ENCODE assay signal across 1 cellular context in the genomic region with DNA sequence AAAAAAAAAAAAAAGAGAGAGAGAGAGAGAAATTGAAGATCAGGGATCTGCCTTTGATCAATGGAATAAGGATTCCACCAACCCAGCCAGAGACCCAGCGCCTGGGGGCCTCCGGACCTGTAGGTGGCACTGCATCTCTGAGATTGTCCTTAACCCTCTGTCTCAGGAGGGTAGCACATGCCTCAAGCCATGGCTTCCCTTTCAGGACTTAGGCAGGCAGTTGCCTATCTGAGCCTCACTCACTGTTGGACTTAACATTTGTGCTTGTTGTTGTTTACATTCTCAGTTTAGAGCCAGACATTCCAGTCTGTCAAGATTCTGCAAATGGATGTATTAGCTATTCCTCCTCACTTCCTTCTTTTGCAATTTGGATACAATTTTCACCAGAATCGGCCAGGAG.
A peak's percentile ranks its signal among the peaks of the same experiment; 100 is the strongest.
TF ChIP-seq lines count a peak whose summit lies in the region.

No MANE protein-coding gene starts in this region.

TF ChIP-seq in K562, 482 proteins besides CTCF, POLR2A, EP300 and RAD21 (continues in another document):
- TF ChIP-seq E2F3 (CRISPR knock-in tag; IDR thresholded peaks at IDR 0.05) = no peak
- TF ChIP-seq, protein P1, sequence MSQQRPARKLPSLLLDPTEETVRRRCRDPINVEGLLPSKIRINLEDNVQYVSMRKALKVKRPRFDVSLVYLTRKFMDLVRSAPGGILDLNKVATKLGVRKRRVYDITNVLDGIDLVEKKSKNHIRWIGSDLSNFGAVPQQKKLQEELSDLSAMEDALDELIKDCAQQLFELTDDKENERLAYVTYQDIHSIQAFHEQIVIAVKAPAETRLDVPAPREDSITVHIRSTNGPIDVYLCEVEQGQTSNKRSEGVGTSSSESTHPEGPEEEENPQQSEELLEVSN (IDR thresholded peaks at IDR 0.05; ENCODE audit: borderline replicate concordance in 1 of 2, extremely low read depth in 1 of 2, insufficient read depth in 1 of 2, insufficient read length in 1 of 2, low read depth in 1 of 2, low read length in 1 of 2, poor library complexity in 1 of 2, severe bottlenecking in 1 of 2) = peak in 1 of 2 experiments; percentile 22
- TF ChIP-seq GTF2F1 (IDR thresholded peaks at IDR 0.05; ENCODE audit: low read depth, low read length) = no peak
- no peak for TF ChIP-seq SREBF1 (IDR thresholded peaks at IDR 0.05; ENCODE audit: borderline replicate concordance, low read depth, low read length)
- TF ChIP-seq MYC (IDR thresholded peaks at IDR 0.05; ENCODE audit: low read depth, low read length) = peak; percentile 83
- no peak for TF ChIP-seq MYC (CRISPR knock-in tag; IDR thresholded peaks at IDR 0.05; ENCODE audit: borderline replicate concordance, low read depth)
- TF ChIP-seq SPI1 (IDR thresholded peaks at IDR 0.05; ENCODE audit: borderline replicate concordance, low read depth, low read length) = no peak
- no peak for TF ChIP-seq RBM34 (IDR thresholded peaks at IDR 0.05; ENCODE audit: borderline replicate concordance, insufficient read depth, low read length)
- TF ChIP-seq ZNF778 (CRISPR knock-in tag; IDR thresholded peaks at IDR 0.05) = no peak
- no peak for TF ChIP-seq SP1 (CRISPR knock-in tag; IDR thresholded peaks at IDR 0.05)
- no peak for TF ChIP-seq GATA2 (CRISPR knock-in tag; IDR thresholded peaks at IDR 0.05)
- no peak for TF ChIP-seq ETV1 (tag; conservative IDR thresholded peaks at IDR 0.05; ENCODE audit: low read depth)
- no peak for TF ChIP-seq HDAC2 (IDR thresholded peaks at IDR 0.05)
- TF ChIP-seq YY1 (IDR thresholded peaks at IDR 0.05; ENCODE audit: borderline replicate concordance in 1 of 3, control insufficient read depth in 1 of 3, extremely low read depth in 1 of 3, insufficient read depth in 3 of 3, insufficient read length in 1 of 3, insufficient replicate concordance in 2 of 3, low read depth in 1 of 3, low read length in 2 of 3) = peak in 1 of 3 experiments; percentile 51
- peak in 1 of 2 experiments; percentile 52; a peak in 1 of 3 replicates for TF ChIP-seq CBX3 (IDR thresholded peaks at IDR 0.05; ENCODE audit: borderline replicate concordance in 1 of 2, low read length in 2 of 2)
- TF ChIP-seq, protein P2, sequence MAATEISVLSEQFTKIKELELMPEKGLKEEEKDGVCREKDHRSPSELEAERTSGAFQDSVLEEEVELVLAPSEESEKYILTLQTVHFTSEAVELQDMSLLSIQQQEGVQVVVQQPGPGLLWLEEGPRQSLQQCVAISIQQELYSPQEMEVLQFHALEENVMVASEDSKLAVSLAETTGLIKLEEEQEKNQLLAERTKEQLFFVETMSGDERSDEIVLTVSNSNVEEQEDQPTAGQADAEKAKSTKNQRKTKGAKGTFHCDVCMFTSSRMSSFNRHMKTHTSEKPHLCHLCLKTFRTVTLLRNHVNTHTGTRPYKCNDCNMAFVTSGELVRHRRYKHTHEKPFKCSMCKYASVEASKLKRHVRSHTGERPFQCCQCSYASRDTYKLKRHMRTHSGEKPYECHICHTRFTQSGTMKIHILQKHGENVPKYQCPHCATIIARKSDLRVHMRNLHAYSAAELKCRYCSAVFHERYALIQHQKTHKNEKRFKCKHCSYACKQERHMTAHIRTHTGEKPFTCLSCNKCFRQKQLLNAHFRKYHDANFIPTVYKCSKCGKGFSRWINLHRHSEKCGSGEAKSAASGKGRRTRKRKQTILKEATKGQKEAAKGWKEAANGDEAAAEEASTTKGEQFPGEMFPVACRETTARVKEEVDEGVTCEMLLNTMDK (IDR thresholded peaks at IDR 0.05; ENCODE audit: borderline replicate concordance, insufficient read depth, low read depth, low read length, poor library complexity, severe bottlenecking) = peak; percentile 66
- peak; percentile 93 for TF ChIP-seq EHMT2 (IDR thresholded peaks at IDR 0.05)
- TF ChIP-seq ZNF75A (CRISPR knock-in tag; IDR thresholded peaks at IDR 0.05) = no peak
- no peak for TF ChIP-seq NR2C2 (CRISPR knock-in tag; IDR thresholded peaks at IDR 0.05)
- TF ChIP-seq NR2C2 (tag; IDR thresholded peaks at IDR 0.05) = no peak
- TF ChIP-seq, protein P3, sequence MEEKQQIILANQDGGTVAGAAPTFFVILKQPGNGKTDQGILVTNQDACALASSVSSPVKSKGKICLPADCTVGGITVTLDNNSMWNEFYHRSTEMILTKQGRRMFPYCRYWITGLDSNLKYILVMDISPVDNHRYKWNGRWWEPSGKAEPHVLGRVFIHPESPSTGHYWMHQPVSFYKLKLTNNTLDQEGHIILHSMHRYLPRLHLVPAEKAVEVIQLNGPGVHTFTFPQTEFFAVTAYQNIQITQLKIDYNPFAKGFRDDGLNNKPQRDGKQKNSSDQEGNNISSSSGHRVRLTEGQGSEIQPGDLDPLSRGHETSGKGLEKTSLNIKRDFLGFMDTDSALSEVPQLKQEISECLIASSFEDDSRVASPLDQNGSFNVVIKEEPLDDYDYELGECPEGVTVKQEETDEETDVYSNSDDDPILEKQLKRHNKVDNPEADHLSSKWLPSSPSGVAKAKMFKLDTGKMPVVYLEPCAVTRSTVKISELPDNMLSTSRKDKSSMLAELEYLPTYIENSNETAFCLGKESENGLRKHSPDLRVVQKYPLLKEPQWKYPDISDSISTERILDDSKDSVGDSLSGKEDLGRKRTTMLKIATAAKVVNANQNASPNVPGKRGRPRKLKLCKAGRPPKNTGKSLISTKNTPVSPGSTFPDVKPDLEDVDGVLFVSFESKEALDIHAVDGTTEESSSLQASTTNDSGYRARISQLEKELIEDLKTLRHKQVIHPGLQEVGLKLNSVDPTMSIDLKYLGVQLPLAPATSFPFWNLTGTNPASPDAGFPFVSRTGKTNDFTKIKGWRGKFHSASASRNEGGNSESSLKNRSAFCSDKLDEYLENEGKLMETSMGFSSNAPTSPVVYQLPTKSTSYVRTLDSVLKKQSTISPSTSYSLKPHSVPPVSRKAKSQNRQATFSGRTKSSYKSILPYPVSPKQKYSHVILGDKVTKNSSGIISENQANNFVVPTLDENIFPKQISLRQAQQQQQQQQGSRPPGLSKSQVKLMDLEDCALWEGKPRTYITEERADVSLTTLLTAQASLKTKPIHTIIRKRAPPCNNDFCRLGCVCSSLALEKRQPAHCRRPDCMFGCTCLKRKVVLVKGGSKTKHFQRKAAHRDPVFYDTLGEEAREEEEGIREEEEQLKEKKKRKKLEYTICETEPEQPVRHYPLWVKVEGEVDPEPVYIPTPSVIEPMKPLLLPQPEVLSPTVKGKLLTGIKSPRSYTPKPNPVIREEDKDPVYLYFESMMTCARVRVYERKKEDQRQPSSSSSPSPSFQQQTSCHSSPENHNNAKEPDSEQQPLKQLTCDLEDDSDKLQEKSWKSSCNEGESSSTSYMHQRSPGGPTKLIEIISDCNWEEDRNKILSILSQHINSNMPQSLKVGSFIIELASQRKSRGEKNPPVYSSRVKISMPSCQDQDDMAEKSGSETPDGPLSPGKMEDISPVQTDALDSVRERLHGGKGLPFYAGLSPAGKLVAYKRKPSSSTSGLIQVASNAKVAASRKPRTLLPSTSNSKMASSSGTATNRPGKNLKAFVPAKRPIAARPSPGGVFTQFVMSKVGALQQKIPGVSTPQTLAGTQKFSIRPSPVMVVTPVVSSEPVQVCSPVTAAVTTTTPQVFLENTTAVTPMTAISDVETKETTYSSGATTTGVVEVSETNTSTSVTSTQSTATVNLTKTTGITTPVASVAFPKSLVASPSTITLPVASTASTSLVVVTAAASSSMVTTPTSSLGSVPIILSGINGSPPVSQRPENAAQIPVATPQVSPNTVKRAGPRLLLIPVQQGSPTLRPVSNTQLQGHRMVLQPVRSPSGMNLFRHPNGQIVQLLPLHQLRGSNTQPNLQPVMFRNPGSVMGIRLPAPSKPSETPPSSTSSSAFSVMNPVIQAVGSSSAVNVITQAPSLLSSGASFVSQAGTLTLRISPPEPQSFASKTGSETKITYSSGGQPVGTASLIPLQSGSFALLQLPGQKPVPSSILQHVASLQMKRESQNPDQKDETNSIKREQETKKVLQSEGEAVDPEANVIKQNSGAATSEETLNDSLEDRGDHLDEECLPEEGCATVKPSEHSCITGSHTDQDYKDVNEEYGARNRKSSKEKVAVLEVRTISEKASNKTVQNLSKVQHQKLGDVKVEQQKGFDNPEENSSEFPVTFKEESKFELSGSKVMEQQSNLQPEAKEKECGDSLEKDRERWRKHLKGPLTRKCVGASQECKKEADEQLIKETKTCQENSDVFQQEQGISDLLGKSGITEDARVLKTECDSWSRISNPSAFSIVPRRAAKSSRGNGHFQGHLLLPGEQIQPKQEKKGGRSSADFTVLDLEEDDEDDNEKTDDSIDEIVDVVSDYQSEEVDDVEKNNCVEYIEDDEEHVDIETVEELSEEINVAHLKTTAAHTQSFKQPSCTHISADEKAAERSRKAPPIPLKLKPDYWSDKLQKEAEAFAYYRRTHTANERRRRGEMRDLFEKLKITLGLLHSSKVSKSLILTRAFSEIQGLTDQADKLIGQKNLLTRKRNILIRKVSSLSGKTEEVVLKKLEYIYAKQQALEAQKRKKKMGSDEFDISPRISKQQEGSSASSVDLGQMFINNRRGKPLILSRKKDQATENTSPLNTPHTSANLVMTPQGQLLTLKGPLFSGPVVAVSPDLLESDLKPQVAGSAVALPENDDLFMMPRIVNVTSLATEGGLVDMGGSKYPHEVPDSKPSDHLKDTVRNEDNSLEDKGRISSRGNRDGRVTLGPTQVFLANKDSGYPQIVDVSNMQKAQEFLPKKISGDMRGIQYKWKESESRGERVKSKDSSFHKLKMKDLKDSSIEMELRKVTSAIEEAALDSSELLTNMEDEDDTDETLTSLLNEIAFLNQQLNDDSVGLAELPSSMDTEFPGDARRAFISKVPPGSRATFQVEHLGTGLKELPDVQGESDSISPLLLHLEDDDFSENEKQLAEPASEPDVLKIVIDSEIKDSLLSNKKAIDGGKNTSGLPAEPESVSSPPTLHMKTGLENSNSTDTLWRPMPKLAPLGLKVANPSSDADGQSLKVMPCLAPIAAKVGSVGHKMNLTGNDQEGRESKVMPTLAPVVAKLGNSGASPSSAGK (IDR thresholded peaks at IDR 0.05) = peak; percentile 63
- no peak for TF ChIP-seq POU5F1 (IDR thresholded peaks at IDR 0.05; ENCODE audit: borderline replicate concordance, low read depth, low read length, partially characterized antibody)
- TF ChIP-seq CXXC5 (CRISPR knock-in tag; IDR thresholded peaks at IDR 0.05) = no peak
- TF ChIP-seq CC2D1A (IDR thresholded peaks at IDR 0.05) = 0 out of 2 replicates have a peak, but pooled peaks have one; percentile 38
- TF ChIP-seq FOXJ3 (CRISPR knock-in tag; IDR thresholded peaks at IDR 0.05) = no peak
- TF ChIP-seq, protein P4, sequence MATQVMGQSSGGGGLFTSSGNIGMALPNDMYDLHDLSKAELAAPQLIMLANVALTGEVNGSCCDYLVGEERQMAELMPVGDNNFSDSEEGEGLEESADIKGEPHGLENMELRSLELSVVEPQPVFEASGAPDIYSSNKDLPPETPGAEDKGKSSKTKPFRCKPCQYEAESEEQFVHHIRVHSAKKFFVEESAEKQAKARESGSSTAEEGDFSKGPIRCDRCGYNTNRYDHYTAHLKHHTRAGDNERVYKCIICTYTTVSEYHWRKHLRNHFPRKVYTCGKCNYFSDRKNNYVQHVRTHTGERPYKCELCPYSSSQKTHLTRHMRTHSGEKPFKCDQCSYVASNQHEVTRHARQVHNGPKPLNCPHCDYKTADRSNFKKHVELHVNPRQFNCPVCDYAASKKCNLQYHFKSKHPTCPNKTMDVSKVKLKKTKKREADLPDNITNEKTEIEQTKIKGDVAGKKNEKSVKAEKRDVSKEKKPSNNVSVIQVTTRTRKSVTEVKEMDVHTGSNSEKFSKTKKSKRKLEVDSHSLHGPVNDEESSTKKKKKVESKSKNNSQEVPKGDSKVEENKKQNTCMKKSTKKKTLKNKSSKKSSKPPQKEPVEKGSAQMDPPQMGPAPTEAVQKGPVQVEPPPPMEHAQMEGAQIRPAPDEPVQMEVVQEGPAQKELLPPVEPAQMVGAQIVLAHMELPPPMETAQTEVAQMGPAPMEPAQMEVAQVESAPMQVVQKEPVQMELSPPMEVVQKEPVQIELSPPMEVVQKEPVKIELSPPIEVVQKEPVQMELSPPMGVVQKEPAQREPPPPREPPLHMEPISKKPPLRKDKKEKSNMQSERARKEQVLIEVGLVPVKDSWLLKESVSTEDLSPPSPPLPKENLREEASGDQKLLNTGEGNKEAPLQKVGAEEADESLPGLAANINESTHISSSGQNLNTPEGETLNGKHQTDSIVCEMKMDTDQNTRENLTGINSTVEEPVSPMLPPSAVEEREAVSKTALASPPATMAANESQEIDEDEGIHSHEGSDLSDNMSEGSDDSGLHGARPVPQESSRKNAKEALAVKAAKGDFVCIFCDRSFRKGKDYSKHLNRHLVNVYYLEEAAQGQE (CRISPR knock-in tag; IDR thresholded peaks at IDR 0.05; ENCODE audit: low read depth) = no peak
- TF ChIP-seq DIDO1 (tag; IDR thresholded peaks at IDR 0.05; ENCODE audit: low read depth) = peak; percentile 52; the same call in 1 of the 2 replicates
- no peak for TF ChIP-seq RBM15 (IDR thresholded peaks at IDR 0.05; ENCODE audit: insufficient read depth, low read length)
- TF ChIP-seq, protein P5, sequence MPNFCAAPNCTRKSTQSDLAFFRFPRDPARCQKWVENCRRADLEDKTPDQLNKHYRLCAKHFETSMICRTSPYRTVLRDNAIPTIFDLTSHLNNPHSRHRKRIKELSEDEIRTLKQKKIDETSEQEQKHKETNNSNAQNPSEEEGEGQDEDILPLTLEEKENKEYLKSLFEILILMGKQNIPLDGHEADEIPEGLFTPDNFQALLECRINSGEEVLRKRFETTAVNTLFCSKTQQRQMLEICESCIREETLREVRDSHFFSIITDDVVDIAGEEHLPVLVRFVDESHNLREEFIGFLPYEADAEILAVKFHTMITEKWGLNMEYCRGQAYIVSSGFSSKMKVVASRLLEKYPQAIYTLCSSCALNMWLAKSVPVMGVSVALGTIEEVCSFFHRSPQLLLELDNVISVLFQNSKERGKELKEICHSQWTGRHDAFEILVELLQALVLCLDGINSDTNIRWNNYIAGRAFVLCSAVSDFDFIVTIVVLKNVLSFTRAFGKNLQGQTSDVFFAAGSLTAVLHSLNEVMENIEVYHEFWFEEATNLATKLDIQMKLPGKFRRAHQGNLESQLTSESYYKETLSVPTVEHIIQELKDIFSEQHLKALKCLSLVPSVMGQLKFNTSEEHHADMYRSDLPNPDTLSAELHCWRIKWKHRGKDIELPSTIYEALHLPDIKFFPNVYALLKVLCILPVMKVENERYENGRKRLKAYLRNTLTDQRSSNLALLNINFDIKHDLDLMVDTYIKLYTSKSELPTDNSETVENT (CRISPR knock-in tag; IDR thresholded peaks at IDR 0.05) = 0 out of 2 replicates have a peak, but pooled peaks have one; percentile 46
- peak; percentile 39; the same call in 1 of the 2 replicates for TF ChIP-seq HCFC1 (IDR thresholded peaks at IDR 0.05; ENCODE audit: low read depth, low read length)
- TF ChIP-seq YBX1 (IDR thresholded peaks at IDR 0.05) = no peak
- TF ChIP-seq SNIP1 (IDR thresholded peaks at IDR 0.05; ENCODE audit: low read depth) = 0 out of 2 replicates have a peak, but pooled peaks have one; percentile 10
- TF ChIP-seq PTRF (tag; IDR thresholded peaks at IDR 0.05) = no peak
- peak; percentile 75 for TF ChIP-seq L3MBTL2 (IDR thresholded peaks at IDR 0.05)
- TF ChIP-seq CREM (IDR thresholded peaks at IDR 0.05; ENCODE audit: low read depth) = peak; percentile 16; the same call in 1 of the 2 replicates
- peak; percentile 43 for TF ChIP-seq SP2 (IDR thresholded peaks at IDR 0.05; ENCODE audit: extremely low read depth, low read depth, low read length, poor library complexity, severe bottlenecking)
